In genomic region chr11:65041206-65042035, GRCh38 we compare ENCODE assay signal across 1 cellular context.
TF ChIP-seq lines count a peak whose summit lies in the region.

Gene SAC3D1 (plus strand): TSS chr11:65041210. CDS start chr11:65041293, 83 bp downstream.

TF ChIP-seq in HepG2, 621 proteins besides CTCF, POLR2A, EP300 and RAD21 (continued from another document and continues in another):
- no peak for TF ChIP-seq E2F5 (CRISPR knock-in tag; conservative IDR thresholded peaks at IDR 0.05)
- TF ChIP-seq, protein P1, sequence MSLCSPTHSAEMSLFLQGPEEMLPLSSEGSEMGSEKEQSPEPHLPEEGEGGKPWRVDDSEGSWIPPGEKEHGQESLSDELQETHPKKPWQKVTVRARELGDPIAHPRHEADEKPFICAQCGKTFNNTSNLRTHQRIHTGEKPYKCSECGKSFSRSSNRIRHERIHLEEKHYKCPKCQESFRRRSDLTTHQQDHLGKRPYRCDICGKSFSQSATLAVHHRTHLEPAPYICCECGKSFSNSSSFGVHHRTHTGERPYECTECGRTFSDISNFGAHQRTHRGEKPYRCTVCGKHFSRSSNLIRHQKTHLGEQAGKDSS (CRISPR knock-in tag; IDR thresholded peaks at IDR 0.05; ENCODE audit: borderline replicate concordance, low read depth), result 0 out of 2 replicates have a peak, but pooled peaks have one; percentile 31
- TF ChIP-seq CBX5 (CRISPR knock-in tag; IDR thresholded peaks at IDR 0.05; ENCODE audit: borderline replicate concordance), result no peak
- no peak for TF ChIP-seq ZNF724P (CRISPR knock-in tag; IDR thresholded peaks at IDR 0.05; ENCODE audit: borderline replicate concordance)
- no peak for TF ChIP-seq FOXP1 (IDR thresholded peaks at IDR 0.05)
- no peak for TF ChIP-seq FOXP1 (CRISPR knock-in tag; IDR thresholded peaks at IDR 0.05)
- no peak for TF ChIP-seq MLLT10 (CRISPR knock-in tag; IDR thresholded peaks at IDR 0.05)
- TF ChIP-seq HHEX (CRISPR knock-in tag; IDR thresholded peaks at IDR 0.05), result no peak
- TF ChIP-seq, protein P2, sequence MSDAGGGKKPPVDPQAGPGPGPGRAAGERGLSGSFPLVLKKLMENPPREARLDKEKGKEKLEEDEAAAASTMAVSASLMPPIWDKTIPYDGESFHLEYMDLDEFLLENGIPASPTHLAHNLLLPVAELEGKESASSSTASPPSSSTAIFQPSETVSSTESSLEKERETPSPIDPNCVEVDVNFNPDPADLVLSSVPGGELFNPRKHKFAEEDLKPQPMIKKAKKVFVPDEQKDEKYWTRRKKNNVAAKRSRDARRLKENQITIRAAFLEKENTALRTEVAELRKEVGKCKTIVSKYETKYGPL (CRISPR knock-in tag; IDR thresholded peaks at IDR 0.05), result no peak
- TF ChIP-seq NCOA5 (CRISPR knock-in tag; IDR thresholded peaks at IDR 0.05), result no peak
- TF ChIP-seq ZNF441 (CRISPR knock-in tag; IDR thresholded peaks at IDR 0.05; ENCODE audit: borderline replicate concordance), result no peak
- TF ChIP-seq, protein P3, sequence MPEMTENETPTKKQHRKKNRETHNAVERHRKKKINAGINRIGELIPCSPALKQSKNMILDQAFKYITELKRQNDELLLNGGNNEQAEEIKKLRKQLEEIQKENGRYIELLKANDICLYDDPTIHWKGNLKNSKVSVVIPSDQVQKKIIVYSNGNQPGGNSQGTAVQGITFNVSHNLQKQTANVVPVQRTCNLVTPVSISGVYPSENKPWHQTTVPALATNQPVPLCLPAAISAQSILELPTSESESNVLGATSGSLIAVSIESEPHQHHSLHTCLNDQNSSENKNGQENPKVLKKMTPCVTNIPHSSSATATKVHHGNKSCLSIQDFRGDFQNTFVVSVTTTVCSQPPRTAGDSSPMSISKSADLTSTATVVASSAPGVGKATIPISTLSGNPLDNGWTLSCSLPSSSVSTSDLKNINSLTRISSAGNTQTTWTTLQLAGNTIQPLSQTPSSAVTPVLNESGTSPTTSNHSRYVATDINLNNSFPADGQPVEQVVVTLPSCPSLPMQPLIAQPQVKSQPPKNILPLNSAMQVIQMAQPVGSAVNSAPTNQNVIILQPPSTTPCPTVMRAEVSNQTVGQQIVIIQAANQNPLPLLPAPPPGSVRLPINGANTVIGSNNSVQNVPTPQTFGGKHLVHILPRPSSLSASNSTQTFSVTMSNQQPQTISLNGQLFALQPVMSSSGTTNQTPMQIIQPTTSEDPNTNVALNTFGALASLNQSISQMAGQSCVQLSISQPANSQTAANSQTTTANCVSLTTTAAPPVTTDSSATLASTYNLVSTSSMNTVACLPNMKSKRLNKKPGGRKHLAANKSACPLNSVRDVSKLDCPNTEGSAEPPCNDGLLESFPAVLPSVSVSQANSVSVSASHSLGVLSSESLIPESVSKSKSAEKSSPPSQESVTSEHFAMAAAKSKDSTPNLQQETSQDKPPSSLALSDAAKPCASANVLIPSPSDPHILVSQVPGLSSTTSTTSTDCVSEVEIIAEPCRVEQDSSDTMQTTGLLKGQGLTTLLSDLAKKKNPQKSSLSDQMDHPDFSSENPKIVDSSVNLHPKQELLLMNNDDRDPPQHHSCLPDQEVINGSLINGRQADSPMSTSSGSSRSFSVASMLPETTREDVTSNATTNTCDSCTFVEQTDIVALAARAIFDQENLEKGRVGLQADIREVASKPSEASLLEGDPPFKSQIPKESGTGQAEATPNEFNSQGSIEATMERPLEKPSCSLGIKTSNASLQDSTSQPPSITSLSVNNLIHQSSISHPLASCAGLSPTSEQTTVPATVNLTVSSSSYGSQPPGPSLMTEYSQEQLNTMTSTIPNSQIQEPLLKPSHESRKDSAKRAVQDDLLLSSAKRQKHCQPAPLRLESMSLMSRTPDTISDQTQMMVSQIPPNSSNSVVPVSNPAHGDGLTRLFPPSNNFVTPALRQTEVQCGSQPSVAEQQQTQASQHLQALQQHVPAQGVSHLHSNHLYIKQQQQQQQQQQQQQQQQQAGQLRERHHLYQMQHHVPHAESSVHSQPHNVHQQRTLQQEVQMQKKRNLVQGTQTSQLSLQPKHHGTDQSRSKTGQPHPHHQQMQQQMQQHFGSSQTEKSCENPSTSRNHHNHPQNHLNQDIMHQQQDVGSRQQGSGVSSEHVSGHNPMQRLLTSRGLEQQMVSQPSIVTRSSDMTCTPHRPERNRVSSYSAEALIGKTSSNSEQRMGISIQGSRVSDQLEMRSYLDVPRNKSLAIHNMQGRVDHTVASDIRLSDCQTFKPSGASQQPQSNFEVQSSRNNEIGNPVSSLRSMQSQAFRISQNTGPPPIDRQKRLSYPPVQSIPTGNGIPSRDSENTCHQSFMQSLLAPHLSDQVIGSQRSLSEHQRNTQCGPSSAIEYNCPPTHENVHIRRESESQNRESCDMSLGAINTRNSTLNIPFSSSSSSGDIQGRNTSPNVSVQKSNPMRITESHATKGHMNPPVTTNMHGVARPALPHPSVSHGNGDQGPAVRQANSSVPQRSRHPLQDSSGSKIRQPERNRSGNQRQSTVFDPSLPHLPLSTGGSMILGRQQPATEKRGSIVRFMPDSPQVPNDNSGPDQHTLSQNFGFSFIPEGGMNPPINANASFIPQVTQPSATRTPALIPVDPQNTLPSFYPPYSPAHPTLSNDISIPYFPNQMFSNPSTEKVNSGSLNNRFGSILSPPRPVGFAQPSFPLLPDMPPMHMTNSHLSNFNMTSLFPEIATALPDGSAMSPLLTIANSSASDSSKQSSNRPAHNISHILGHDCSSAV (CRISPR knock-in tag; IDR thresholded peaks at IDR 0.05; ENCODE audit: borderline replicate concordance), result no peak
- no peak for TF ChIP-seq ZNF432 (CRISPR knock-in tag; IDR thresholded peaks at IDR 0.05; ENCODE audit: borderline replicate concordance)
- TF ChIP-seq, protein P4, sequence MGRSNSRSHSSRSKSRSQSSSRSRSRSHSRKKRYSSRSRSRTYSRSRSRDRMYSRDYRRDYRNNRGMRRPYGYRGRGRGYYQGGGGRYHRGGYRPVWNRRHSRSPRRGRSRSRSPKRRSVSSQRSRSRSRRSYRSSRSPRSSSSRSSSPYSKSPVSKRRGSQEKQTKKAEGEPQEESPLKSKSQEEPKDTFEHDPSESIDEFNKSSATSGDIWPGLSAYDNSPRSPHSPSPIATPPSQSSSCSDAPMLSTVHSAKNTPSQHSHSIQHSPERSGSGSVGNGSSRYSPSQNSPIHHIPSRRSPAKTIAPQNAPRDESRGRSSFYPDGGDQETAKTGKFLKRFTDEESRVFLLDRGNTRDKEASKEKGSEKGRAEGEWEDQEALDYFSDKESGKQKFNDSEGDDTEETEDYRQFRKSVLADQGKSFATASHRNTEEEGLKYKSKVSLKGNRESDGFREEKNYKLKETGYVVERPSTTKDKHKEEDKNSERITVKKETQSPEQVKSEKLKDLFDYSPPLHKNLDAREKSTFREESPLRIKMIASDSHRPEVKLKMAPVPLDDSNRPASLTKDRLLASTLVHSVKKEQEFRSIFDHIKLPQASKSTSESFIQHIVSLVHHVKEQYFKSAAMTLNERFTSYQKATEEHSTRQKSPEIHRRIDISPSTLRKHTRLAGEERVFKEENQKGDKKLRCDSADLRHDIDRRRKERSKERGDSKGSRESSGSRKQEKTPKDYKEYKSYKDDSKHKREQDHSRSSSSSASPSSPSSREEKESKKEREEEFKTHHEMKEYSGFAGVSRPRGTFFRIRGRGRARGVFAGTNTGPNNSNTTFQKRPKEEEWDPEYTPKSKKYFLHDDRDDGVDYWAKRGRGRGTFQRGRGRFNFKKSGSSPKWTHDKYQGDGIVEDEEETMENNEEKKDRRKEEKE (IDR thresholded peaks at IDR 0.05), result no peak
- no peak for TF ChIP-seq LRRFIP1 (CRISPR knock-in tag; conservative IDR thresholded peaks at IDR 0.05)
- TF ChIP-seq ZNF605 (CRISPR knock-in tag; IDR thresholded peaks at IDR 0.05), result no peak
- TF ChIP-seq ZNF205 (CRISPR knock-in tag; IDR thresholded peaks at IDR 0.05), result no peak
- TF ChIP-seq ATF2 (CRISPR knock-in tag; IDR thresholded peaks at IDR 0.05), result peak; percentile 31; the same call in 1 of the 2 replicates
- TF ChIP-seq ASH2L (IDR thresholded peaks at IDR 0.05; ENCODE audit: insufficient read length, low read depth, low read length), result peak; percentile 71
- TF ChIP-seq HNF1B (CRISPR knock-in tag; IDR thresholded peaks at IDR 0.05), result no peak
- TF ChIP-seq CBX1 (IDR thresholded peaks at IDR 0.05; ENCODE audit: low read depth), result no peak
- TF ChIP-seq RXRA (CRISPR knock-in tag; IDR thresholded peaks at IDR 0.05), result no peak; the same call in 1 of the 2 replicates
- peak; percentile 80 for TF ChIP-seq ZNF563 (CRISPR knock-in tag; IDR thresholded peaks at IDR 0.05)
- TF ChIP-seq GABPA (IDR thresholded peaks at IDR 0.05; ENCODE audit: low read depth, low read length), result no peak
- TF ChIP-seq GABPA (CRISPR knock-in tag; IDR thresholded peaks at IDR 0.05; ENCODE audit: low read depth), result no peak
- TF ChIP-seq, protein P5, sequence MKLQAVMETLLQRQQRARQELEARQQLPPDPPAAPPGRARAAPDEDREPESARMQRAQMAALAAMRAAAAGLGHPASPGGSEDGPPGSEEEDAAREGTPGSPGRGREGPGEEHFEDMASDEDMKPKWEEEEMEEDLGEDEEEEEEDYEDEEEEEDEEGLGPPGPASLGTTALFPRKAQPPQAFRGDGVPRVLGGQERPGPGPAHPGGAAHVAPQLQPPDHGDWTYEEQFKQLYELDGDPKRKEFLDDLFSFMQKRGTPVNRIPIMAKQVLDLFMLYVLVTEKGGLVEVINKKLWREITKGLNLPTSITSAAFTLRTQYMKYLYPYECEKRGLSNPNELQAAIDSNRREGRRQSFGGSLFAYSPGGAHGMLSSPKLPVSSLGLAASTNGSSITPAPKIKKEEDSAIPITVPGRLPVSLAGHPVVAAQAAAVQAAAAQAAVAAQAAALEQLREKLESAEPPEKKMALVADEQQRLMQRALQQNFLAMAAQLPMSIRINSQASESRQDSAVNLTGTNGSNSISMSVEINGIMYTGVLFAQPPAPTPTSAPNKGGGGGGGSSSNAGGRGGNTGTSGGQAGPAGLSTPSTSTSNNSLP (IDR thresholded peaks at IDR 0.05; ENCODE audit: low read depth, low read length), result no peak
- TF ChIP-seq ZNF777 (CRISPR knock-in tag; IDR thresholded peaks at IDR 0.05), result peak; percentile 65
- no peak for TF ChIP-seq ZNF549 (CRISPR knock-in tag; IDR thresholded peaks at IDR 0.05)
- TF ChIP-seq, protein P6, sequence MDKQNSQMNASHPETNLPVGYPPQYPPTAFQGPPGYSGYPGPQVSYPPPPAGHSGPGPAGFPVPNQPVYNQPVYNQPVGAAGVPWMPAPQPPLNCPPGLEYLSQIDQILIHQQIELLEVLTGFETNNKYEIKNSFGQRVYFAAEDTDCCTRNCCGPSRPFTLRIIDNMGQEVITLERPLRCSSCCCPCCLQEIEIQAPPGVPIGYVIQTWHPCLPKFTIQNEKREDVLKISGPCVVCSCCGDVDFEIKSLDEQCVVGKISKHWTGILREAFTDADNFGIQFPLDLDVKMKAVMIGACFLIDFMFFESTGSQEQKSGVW (CRISPR knock-in tag; IDR thresholded peaks at IDR 0.05; ENCODE audit: borderline replicate concordance), result no peak
- no peak for TF ChIP-seq MZF1 (CRISPR knock-in tag; IDR thresholded peaks at IDR 0.05; ENCODE audit: borderline replicate concordance)
- TF ChIP-seq ZFP36 (IDR thresholded peaks at IDR 0.05; ENCODE audit: borderline replicate concordance, low read depth, low read length, partially characterized antibody), result no peak
- TF ChIP-seq HNF4G (IDR thresholded peaks at IDR 0.05; ENCODE audit: borderline replicate concordance, low read depth, low read length), result no peak
- TF ChIP-seq HNF4G (CRISPR knock-in tag; IDR thresholded peaks at IDR 0.05; ENCODE audit: borderline replicate concordance, low read depth), result no peak
- TF ChIP-seq ATF7 (IDR thresholded peaks at IDR 0.05), result no peak
- no peak for TF ChIP-seq ATF7 (CRISPR knock-in tag; IDR thresholded peaks at IDR 0.05)
- TF ChIP-seq ZNF7 (CRISPR knock-in tag; IDR thresholded peaks at IDR 0.05), result no peak
- TF ChIP-seq ZNF75D (CRISPR knock-in tag; IDR thresholded peaks at IDR 0.05; ENCODE audit: borderline replicate concordance), result no peak
